Comparison of ENCODE assay signal across 2 cellular contexts in the genomic region with DNA sequence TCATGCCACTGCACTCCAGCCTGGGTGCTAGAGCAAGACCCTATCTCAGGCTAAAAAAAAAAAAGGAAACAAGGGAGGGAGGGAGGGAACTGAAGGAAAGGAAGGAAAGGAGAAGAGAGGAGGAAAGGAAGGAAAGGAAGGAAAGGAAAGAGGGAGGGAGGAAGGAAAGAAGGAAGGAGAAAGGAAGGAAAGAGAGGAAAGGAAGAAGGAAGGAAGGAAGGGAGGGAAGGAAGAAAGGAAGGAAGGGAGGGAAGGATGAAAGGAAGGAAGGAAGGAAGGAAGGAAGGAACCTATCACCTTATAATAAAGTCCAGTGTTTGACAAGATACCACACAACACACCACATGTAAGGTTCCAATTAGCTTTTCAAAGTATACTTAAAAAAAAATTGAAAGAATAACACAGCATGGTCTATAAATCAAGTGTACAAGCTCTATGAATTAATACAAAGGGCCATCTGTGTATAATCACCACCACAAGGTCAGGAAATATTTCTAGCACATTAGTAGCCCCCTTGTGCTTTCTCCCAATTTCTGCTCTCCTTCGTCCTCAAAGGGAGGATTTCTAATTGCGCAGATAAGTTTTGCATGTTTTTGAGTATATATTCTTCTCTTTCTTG.
TF ChIP-seq lines count a peak whose summit lies in the region.

No MANE protein-coding gene starts in this region.

TF ChIP-seq in K562, 482 proteins besides CTCF, POLR2A, EP300 and RAD21 (continues in another document):
- TF ChIP-seq, protein P1, sequence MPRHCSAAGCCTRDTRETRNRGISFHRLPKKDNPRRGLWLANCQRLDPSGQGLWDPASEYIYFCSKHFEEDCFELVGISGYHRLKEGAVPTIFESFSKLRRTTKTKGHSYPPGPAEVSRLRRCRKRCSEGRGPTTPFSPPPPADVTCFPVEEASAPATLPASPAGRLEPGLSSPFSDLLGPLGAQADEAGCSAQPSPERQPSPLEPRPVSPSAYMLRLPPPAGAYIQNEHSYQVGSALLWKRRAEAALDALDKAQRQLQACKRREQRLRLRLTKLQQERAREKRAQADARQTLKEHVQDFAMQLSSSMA (CRISPR knock-in tag; IDR thresholded peaks at IDR 0.05), result no peak
- no peak for TF ChIP-seq RBM14 (IDR thresholded peaks at IDR 0.05; ENCODE audit: borderline replicate concordance, insufficient read depth, low read depth, low read length)
- TF ChIP-seq NONO (IDR thresholded peaks at IDR 0.05; ENCODE audit: low read depth in 2 of 2, low read length in 1 of 2), result no peak
- no peak for TF ChIP-seq ZNF507 (tag; conservative IDR thresholded peaks at IDR 0.05)
- TF ChIP-seq HLTF (IDR thresholded peaks at IDR 0.05), result peak; percentile 55; the same call in 1 of the 2 replicates
- 0 out of 2 replicates have a peak, but pooled peaks have one; percentile 32 for TF ChIP-seq LARP7 (IDR thresholded peaks at IDR 0.05)
- TF ChIP-seq, protein P2, sequence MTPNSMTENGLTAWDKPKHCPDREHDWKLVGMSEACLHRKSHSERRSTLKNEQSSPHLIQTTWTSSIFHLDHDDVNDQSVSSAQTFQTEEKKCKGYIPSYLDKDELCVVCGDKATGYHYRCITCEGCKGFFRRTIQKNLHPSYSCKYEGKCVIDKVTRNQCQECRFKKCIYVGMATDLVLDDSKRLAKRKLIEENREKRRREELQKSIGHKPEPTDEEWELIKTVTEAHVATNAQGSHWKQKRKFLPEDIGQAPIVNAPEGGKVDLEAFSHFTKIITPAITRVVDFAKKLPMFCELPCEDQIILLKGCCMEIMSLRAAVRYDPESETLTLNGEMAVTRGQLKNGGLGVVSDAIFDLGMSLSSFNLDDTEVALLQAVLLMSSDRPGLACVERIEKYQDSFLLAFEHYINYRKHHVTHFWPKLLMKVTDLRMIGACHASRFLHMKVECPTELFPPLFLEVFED (CRISPR knock-in tag; conservative IDR thresholded peaks at IDR 0.05), result 0 out of 2 replicates have a peak, but pooled peaks have one; percentile 40
- TF ChIP-seq GTF2F1 (IDR thresholded peaks at IDR 0.05; ENCODE audit: low read depth, low read length), result no peak
- TF ChIP-seq ZNF785 (CRISPR knock-in tag; IDR thresholded peaks at IDR 0.05), result no peak
- TF ChIP-seq XRCC4 (IDR thresholded peaks at IDR 0.05; ENCODE audit: extremely low read depth, insufficient read depth, insufficient read length), result no peak
- TF ChIP-seq NR2C2 (CRISPR knock-in tag; IDR thresholded peaks at IDR 0.05), result no peak
- TF ChIP-seq NR2C2 (tag; IDR thresholded peaks at IDR 0.05), result no peak
- TF ChIP-seq ETV5 (CRISPR knock-in tag; IDR thresholded peaks at IDR 0.05; ENCODE audit: low read depth), result no peak
- no peak for TF ChIP-seq ESRRB (CRISPR knock-in tag; IDR thresholded peaks at IDR 0.05; ENCODE audit: borderline replicate concordance)
- TF ChIP-seq BRD9 (IDR thresholded peaks at IDR 0.05; ENCODE audit: low read depth, partially characterized antibody), result no peak
- no peak for TF ChIP-seq SRSF7 (optimal IDR thresholded peaks at IDR 0.05; ENCODE audit: low read depth, low read length)
- TF ChIP-seq, protein P3, sequence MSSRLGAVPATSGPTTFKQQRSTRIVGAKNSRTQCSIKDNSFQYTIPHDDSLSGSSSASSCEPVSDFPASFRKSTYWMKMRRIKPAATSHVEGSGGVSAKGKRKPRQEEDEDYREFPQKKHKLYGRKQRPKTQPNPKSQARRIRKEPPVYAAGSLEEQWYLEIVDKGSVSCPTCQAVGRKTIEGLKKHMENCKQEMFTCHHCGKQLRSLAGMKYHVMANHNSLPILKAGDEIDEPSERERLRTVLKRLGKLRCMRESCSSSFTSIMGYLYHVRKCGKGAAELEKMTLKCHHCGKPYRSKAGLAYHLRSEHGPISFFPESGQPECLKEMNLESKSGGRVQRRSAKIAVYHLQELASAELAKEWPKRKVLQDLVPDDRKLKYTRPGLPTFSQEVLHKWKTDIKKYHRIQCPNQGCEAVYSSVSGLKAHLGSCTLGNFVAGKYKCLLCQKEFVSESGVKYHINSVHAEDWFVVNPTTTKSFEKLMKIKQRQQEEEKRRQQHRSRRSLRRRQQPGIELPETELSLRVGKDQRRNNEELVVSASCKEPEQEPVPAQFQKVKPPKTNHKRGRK (tag; IDR thresholded peaks at IDR 0.05), result peak; percentile 84
- no peak for TF ChIP-seq ELF1 (tag; IDR thresholded peaks at IDR 0.05)
- TF ChIP-seq, protein P4, sequence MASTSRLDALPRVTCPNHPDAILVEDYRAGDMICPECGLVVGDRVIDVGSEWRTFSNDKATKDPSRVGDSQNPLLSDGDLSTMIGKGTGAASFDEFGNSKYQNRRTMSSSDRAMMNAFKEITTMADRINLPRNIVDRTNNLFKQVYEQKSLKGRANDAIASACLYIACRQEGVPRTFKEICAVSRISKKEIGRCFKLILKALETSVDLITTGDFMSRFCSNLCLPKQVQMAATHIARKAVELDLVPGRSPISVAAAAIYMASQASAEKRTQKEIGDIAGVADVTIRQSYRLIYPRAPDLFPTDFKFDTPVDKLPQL (IDR thresholded peaks at IDR 0.05; ENCODE audit: extremely low read depth, insufficient read length), result no peak
- TF ChIP-seq, protein P5, sequence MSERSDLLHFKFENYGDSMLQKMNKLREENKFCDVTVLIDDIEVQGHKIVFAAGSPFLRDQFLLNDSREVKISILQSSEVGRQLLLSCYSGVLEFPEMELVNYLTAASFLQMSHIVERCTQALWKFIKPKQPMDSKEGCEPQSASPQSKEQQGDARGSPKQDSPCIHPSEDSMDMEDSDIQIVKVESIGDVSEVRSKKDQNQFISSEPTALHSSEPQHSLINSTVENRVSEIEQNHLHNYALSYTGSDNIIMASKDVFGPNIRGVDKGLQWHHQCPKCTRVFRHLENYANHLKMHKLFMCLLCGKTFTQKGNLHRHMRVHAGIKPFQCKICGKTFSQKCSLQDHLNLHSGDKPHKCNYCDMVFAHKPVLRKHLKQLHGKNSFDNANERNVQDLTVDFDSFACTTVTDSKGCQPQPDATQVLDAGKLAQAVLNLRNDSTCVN (CRISPR knock-in tag; IDR thresholded peaks at IDR 0.05), result 0 out of 2 replicates have a peak, but pooled peaks have one; percentile 37
- no peak for TF ChIP-seq PTTG1 (tag; IDR thresholded peaks at IDR 0.05; ENCODE audit: low read depth)
- no peak for TF ChIP-seq ZC3H4 (CRISPR knock-in tag; IDR thresholded peaks at IDR 0.05; ENCODE audit: borderline replicate concordance)
- 0 out of 2 replicates have a peak, but pooled peaks have one; percentile 13 for TF ChIP-seq MTA2 (IDR thresholded peaks at IDR 0.05; ENCODE audit: low read depth)
- no peak for TF ChIP-seq ASH1L (IDR thresholded peaks at IDR 0.05; ENCODE audit: borderline replicate concordance, low read depth, partially characterized antibody)
- TF ChIP-seq SP2 (IDR thresholded peaks at IDR 0.05; ENCODE audit: extremely low read depth, low read depth, low read length, poor library complexity, severe bottlenecking), result no peak
- TF ChIP-seq ETS2 (tag; IDR thresholded peaks at IDR 0.05; ENCODE audit: borderline replicate concordance, poor library complexity, severe bottlenecking), result no peak
- TF ChIP-seq NBN (IDR thresholded peaks at IDR 0.05; ENCODE audit: low read depth), result 0 out of 2 replicates have a peak, but pooled peaks have one; percentile 14
- no peak for TF ChIP-seq STAT5B (CRISPR knock-in tag; IDR thresholded peaks at IDR 0.05)

TF ChIP-seq in GM23338, 12 proteins besides CTCF, POLR2A, EP300 and RAD21:
- TF ChIP-seq EZH2 (IDR thresholded peaks at IDR 0.05; ENCODE audit: low read depth, unreplicated experiment) (no peak), ZNF331 (CRISPR knock-in tag; IDR thresholded peaks at IDR 0.05; ENCODE audit: low read depth) (no peak), EZH2phosphoT487 (IDR thresholded peaks at IDR 0.05; ENCODE audit: unreplicated experiment) (no peak), CREB1 (CRISPR knock-in tag; IDR thresholded peaks at IDR 0.05; ENCODE audit: low read depth) (no peak), ZNF114 (CRISPR knock-in tag; IDR thresholded peaks at IDR 0.05) (no peak), JUNB (IDR thresholded peaks at IDR 0.05; ENCODE audit: unreplicated experiment) (no peak), STAT1 (IDR thresholded peaks at IDR 0.05; ENCODE audit: unreplicated experiment) (no peak), NANOG (IDR thresholded peaks at IDR 0.05; ENCODE audit: borderline replicate concordance) (no peak), POLR2AphosphoS5 (IDR thresholded peaks at IDR 0.05; ENCODE audit: low read depth) (no peak)
- TF ChIP-seq, protein P6, sequence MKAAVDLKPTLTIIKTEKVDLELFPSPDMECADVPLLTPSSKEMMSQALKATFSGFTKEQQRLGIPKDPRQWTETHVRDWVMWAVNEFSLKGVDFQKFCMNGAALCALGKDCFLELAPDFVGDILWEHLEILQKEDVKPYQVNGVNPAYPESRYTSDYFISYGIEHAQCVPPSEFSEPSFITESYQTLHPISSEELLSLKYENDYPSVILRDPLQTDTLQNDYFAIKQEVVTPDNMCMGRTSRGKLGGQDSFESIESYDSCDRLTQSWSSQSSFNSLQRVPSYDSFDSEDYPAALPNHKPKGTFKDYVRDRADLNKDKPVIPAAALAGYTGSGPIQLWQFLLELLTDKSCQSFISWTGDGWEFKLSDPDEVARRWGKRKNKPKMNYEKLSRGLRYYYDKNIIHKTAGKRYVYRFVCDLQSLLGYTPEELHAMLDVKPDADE (IDR thresholded peaks at IDR 0.05), result no peak
- TF ChIP-seq, protein P7, sequence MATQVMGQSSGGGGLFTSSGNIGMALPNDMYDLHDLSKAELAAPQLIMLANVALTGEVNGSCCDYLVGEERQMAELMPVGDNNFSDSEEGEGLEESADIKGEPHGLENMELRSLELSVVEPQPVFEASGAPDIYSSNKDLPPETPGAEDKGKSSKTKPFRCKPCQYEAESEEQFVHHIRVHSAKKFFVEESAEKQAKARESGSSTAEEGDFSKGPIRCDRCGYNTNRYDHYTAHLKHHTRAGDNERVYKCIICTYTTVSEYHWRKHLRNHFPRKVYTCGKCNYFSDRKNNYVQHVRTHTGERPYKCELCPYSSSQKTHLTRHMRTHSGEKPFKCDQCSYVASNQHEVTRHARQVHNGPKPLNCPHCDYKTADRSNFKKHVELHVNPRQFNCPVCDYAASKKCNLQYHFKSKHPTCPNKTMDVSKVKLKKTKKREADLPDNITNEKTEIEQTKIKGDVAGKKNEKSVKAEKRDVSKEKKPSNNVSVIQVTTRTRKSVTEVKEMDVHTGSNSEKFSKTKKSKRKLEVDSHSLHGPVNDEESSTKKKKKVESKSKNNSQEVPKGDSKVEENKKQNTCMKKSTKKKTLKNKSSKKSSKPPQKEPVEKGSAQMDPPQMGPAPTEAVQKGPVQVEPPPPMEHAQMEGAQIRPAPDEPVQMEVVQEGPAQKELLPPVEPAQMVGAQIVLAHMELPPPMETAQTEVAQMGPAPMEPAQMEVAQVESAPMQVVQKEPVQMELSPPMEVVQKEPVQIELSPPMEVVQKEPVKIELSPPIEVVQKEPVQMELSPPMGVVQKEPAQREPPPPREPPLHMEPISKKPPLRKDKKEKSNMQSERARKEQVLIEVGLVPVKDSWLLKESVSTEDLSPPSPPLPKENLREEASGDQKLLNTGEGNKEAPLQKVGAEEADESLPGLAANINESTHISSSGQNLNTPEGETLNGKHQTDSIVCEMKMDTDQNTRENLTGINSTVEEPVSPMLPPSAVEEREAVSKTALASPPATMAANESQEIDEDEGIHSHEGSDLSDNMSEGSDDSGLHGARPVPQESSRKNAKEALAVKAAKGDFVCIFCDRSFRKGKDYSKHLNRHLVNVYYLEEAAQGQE (IDR thresholded peaks at IDR 0.05; ENCODE audit: unreplicated experiment), result no peak
- TF ChIP-seq, protein P8, sequence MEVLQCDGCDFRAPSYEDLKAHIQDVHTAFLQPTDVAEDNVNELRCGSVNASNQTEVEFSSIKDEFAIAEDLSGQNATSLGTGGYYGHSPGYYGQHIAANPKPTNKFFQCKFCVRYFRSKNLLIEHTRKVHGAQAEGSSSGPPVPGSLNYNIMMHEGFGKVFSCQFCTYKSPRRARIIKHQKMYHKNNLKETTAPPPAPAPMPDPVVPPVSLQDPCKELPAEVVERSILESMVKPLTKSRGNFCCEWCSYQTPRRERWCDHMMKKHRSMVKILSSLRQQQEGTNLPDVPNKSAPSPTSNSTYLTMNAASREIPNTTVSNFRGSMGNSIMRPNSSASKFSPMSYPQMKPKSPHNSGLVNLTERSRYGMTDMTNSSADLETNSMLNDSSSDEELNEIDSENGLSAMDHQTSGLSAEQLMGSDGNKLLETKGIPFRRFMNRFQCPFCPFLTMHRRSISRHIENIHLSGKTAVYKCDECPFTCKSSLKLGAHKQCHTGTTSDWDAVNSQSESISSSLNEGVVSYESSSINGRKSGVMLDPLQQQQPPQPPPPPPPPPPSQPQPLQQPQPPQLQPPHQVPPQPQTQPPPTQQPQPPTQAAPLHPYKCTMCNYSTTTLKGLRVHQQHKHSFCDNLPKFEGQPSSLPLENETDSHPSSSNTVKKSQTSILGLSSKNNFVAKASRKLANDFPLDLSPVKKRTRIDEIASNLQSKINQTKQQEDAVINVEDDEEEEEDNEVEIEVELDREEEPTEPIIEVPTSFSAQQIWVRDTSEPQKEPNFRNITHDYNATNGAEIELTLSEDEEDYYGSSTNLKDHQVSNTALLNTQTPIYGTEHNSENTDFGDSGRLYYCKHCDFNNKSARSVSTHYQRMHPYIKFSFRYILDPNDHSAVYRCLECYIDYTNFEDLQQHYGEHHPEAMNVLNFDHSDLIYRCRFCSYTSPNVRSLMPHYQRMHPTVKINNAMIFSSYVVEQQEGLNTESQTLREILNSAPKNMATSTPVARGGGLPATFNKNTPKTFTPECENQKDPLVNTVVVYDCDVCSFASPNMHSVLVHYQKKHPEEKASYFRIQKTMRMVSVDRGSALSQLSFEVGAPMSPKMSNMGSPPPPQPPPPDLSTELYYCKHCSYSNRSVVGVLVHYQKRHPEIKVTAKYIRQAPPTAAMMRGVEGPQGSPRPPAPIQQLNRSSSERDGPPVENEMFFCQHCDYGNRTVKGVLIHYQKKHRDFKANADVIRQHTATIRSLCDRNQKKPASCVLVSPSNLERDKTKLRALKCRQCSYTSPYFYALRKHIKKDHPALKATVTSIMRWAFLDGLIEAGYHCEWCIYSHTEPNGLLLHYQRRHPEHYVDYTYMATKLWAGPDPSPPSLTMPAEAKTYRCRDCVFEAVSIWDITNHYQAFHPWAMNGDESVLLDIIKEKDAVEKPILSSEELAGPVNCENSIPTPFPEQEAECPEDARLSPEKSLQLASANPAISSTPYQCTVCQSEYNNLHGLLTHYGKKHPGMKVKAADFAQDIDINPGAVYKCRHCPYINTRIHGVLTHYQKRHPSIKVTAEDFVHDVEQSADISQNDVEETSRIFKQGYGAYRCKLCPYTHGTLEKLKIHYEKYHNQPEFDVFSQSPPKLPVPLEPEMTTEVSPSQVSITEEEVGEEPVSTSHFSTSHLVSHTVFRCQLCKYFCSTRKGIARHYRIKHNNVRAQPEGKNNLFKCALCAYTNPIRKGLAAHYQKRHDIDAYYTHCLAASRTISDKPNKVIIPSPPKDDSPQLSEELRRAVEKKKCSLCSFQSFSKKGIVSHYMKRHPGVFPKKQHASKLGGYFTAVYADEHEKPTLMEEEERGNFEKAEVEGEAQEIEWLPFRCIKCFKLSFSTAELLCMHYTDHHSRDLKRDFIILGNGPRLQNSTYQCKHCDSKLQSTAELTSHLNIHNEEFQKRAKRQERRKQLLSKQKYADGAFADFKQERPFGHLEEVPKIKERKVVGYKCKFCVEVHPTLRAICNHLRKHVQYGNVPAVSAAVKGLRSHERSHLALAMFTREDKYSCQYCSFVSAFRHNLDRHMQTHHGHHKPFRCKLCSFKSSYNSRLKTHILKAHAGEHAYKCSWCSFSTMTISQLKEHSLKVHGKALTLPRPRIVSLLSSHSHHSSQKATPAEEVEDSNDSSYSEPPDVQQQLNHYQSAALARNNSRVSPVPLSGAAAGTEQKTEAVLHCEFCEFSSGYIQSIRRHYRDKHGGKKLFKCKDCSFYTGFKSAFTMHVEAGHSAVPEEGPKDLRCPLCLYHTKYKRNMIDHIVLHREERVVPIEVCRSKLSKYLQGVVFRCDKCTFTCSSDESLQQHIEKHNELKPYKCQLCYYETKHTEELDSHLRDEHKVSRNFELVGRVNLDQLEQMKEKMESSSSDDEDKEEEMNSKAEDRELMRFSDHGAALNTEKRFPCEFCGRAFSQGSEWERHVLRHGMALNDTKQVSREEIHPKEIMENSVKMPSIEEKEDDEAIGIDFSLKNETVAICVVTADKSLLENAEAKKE (CRISPR knock-in tag; IDR thresholded peaks at IDR 0.05), result no peak
TF ChIP-seq in GM23338: peak in this region for 0.
